Comparison of ENCODE assay signal across 29 cellular contexts in genomic region chr12:94025730-94026129, GRCh38.
A peak's percentile ranks its signal among the peaks of the same experiment; 100 is the strongest.
DNase-seq lines count a peak whose midpoint lies in the region.
"Had no signal": no experiment of that assay in that cellular context is flagged by ENCODE, and none has a peak within 500 bp of the region (broad histone marks: within the 10 kb centered on the region; RNA-seq: fewer than 3 reads in every experiment).

No MANE protein-coding gene starts in this region.

- intact Hi-C loops in CD4-positive, alpha-beta memory T cell (cut with micrococcal nuclease) = no loop called here

- peaks cover 7% of the 10 kb centered on the region for H3K4me1 ChIP-seq in CD4-positive, alpha-beta memory T cell (ENCODE audit: insufficient read depth, low read length)
- H3K4me1 ChIP-seq: foreskin keratinocyte, prostate gland, right lobe of liver, uterus had no signal

- no peaks in the 10 kb centered on the region for H3K27me3 ChIP-seq in CD4-positive, alpha-beta memory T cell (ENCODE audit: insufficient read depth, low read length)
- H3K27me3 ChIP-seq: BLaER1 treated with 17β-estradiol and CSF1 and Interleukin-3, amounts not matched to agents 10 nM and 100 nM; foreskin keratinocyte; heart left ventricle; right lobe of liver; uterus had no signal

- H3K9me3 Mint-ChIP-seq in CD4-positive, alpha-beta memory T cell = peaks cover 0 to 31% (median 15%) of the 10 kb centered on the region in 8 donors

- H3K27me3 Mint-ChIP-seq in CD4-positive, alpha-beta memory T cell = peaks cover 0 to 3% of the 10 kb centered on the region in 2 donors
- H3K27me3 Mint-ChIP-seq: stimulated activated naive CD8-positive, alpha-beta T cell treated with anti-CD3 and anti-CD28 coated beads, Interleukin-15, Interleukin-2, amounts not matched to agents 100 ng/mL and 50 ng/mL, for 24 hours had no signal

- no peak overlapping the region for H3K27ac ChIP-seq in CD4-positive, alpha-beta memory T cell (ENCODE audit: low read depth, low read length)
- H3K27ac ChIP-seq: coronary artery, foreskin keratinocyte, heart left ventricle, prostate gland, right lobe of liver, uterus had no signal

- DNase-seq in KBM-7 (peak; percentile 73), OCI-M1 (lab: John Stamatoyannopoulos, UW) (peak; percentile 58), fibroblast of gingiva (ENCODE audit: low read depth) (peak; percentile 29), hepatic stellate cell (ENCODE audit: low spot score) (no peak), NCI-H446 (lab: John Stamatoyannopoulos, UW) (no peak), NCI-H2107 treated with DMSO at 0.1 percent for 48 hours (lab: John Stamatoyannopoulos, UW; ENCODE audit: unreplicated experiment) (no peak)
- DNase-seq in CD4-positive, alpha-beta memory T cell = no peak
- DNase-seq: activated CD4-positive, alpha-beta T cell treated with anti-CD3 and anti-CD28 coated beads, Interleukin-2, amount 50 U/mL, for 1 hour; activated CD4-positive, CD25-positive, alpha-beta regulatory T cell; activated gamma-delta T cell treated with Interleukin-2 at 50 U/mL for 16 hours; activated T-cell treated with anti-CD3 and anti-CD28 coated beads, Interleukin-2, amount 50 U/mL, for 1 hour; DMS79 treated with DMSO at 0.1 percent for 48 hours; erythroblast; foreskin keratinocyte; GDM1; heart left ventricle; midbrain; natural killer cell; NCI-H1105 treated with DMSO at 0.1 percent for 48 hours; NCI-H1930; NCI-H526; nucleus accumbens; right lobe of liver; stimulated activated CD8-positive, alpha-beta memory T cell treated with anti-CD3 and anti-CD28 coated beads, Interleukin-4, amount 100 ng/mL, for 48 hours; uterus had no signal

- in situ Hi-C loops in KBM-7 (cut with MboI; ENCODE audit: low pct_unique_long_range_greater_than_20kb, low sequenced_read_pairs) = no loop called here

- no peaks in the 10 kb centered on the region for H3K9me3 ChIP-seq in CD4-positive, alpha-beta memory T cell (ENCODE audit: control insufficient read depth in 1 of 2, low read length in 2 of 2)
- H3K9me3 ChIP-seq: prostate gland, right lobe of liver had no signal

- no peak overlapping the region for H3K4me3 Mint-ChIP-seq in CD4-positive, alpha-beta memory T cell
- H3K4me3 Mint-ChIP-seq: natural killer cell; stimulated activated naive CD8-positive, alpha-beta T cell treated with anti-CD3 and anti-CD28 coated beads, Interleukin-15, Interleukin-2, amounts not matched to agents 100 ng/mL and 50 ng/mL, for 24 hours had no signal

- peaks cover 2 to 13% (median 7%) of the 10 kb centered on the region in 4 donors for H3K4me1 Mint-ChIP-seq in CD4-positive, alpha-beta memory T cell
- H3K4me1 Mint-ChIP-seq: natural killer cell had no signal

- no peaks in the 10 kb centered on the region for H3K36me3 ChIP-seq in CD4-positive, alpha-beta memory T cell (ENCODE audit: insufficient read depth, low read length)
- H3K36me3 ChIP-seq: BLaER1 treated with 17β-estradiol and CSF1 and Interleukin-3, amounts not matched to agents 10 nM and 100 nM; heart left ventricle; prostate gland; right lobe of liver; uterus had no signal

- no peak overlapping the region for H3K4me3 ChIP-seq in CD4-positive, alpha-beta memory T cell (ENCODE audit: low read length in 2 of 2)
- H3K4me3 ChIP-seq: BLaER1 treated with 17β-estradiol and CSF1 and Interleukin-3, amounts not matched to agents 10 nM and 100 nM; coronary artery; heart left ventricle; prostate gland; right lobe of liver; uterus had no signal

- CTCF ChIA-PET in CD4-positive, alpha-beta memory T cell (lab: Charles Lee; ENCODE audit: partially characterized antibody) = interaction anchor here (0.5 kb wide), 1 partner anchor 47 kb away, joined by 3 read pairs; no protein-coding TSS in a partner anchor

- POLR2A ChIA-PET in CD4-positive, alpha-beta memory T cell (lab: Charles Lee; ENCODE audit: partially characterized antibody) = no interaction called here

- no peaks in the 10 kb centered on the region for H3K36me3 Mint-ChIP-seq in CD4-positive, alpha-beta memory T cell
- H3K36me3 Mint-ChIP-seq: natural killer cell had no signal

- peak overlapping the region in 1 of 7 donors; percentile 53 for H3K27ac Mint-ChIP-seq in CD4-positive, alpha-beta memory T cell
- H3K27ac Mint-ChIP-seq: natural killer cell; stimulated activated naive CD8-positive, alpha-beta T cell treated with anti-CD3 and anti-CD28 coated beads, Interleukin-15, Interleukin-2, amounts not matched to agents 100 ng/mL and 50 ng/mL, for 24 hours had no signal

Comparison
In these comparisons a context has a peak if more than half of its experiments do, and no peak if none do; other contexts are left out.
1. DNase-seq: peak in KBM-7 (single experiment), OCI-M1 (single experiment) and fibroblast of gingiva (single experiment); none in hepatic stellate cell (single experiment), CD4-positive, alpha-beta memory T cell (0 of 5), NCI-H446 (0 of 2) and NCI-H2107 treated with DMSO at 0.1 percent for 48 hours (single experiment).